Comparison of ENCODE assay signal across 1 cellular context in genomic region chr12:110266381-110266909, GRCh38.
TF ChIP-seq lines count a peak whose summit lies in the region.

No MANE protein-coding gene starts in this region.

TF ChIP-seq in K562, 482 proteins besides CTCF, POLR2A, EP300 and RAD21 (continued from another document and continues in another):
- TF ChIP-seq PBX2 (CRISPR knock-in tag; IDR thresholded peaks at IDR 0.05; ENCODE audit: low read depth) (no peak), PBX2 (tag; conservative IDR thresholded peaks at IDR 0.05; ENCODE audit: low read depth) (no peak), ARID4B (CRISPR knock-in tag; IDR thresholded peaks at IDR 0.05) (no peak), ZNF277 (CRISPR knock-in tag; IDR thresholded peaks at IDR 0.05; ENCODE audit: borderline replicate concordance) (no peak), CREB5 (CRISPR knock-in tag; IDR thresholded peaks at IDR 0.05) (no peak), ATF7 (IDR thresholded peaks at IDR 0.05) (no peak), POLR2H (tag; IDR thresholded peaks at IDR 0.05; ENCODE audit: low read depth) (no peak), BRF2 (IDR thresholded peaks at IDR 0.05; ENCODE audit: borderline replicate concordance, insufficient read depth, insufficient read length) (no peak), SMAD2 (IDR thresholded peaks at IDR 0.05; ENCODE audit: low read depth, low read length) (no peak), MAZ (CRISPR knock-in tag; conservative IDR thresholded peaks at IDR 0.05 in 1 of 2, IDR thresholded peaks at IDR 0.05 in 1 of 2) (no peak), NFE2L1 (tag; IDR thresholded peaks at IDR 0.05; ENCODE audit: borderline replicate concordance, low read depth) (no peak), ZFP30 (CRISPR knock-in tag; IDR thresholded peaks at IDR 0.05; ENCODE audit: borderline replicate concordance) (no peak), ARID3B (CRISPR knock-in tag; IDR thresholded peaks at IDR 0.05; ENCODE audit: borderline replicate concordance) (no peak), SRF (CRISPR knock-in tag; IDR thresholded peaks at IDR 0.05) (no peak), KDM4B (IDR thresholded peaks at IDR 0.05; ENCODE audit: borderline replicate concordance in 2 of 2, low read depth in 1 of 2) (no peak), POLR3G (IDR thresholded peaks at IDR 0.05; ENCODE audit: extremely low read depth, insufficient read length, insufficient replicate concordance) (no peak), TFE3 (CRISPR knock-in tag; IDR thresholded peaks at IDR 0.05) (peak; percentile 89), FOXK1 (CRISPR knock-in tag; IDR thresholded peaks at IDR 0.05; ENCODE audit: borderline replicate concordance) (no peak), SREBF1 (IDR thresholded peaks at IDR 0.05; ENCODE audit: borderline replicate concordance, low read depth, low read length) (no peak), FOSL1 (tag; conservative IDR thresholded peaks at IDR 0.05) (no peak), ZFX (CRISPR knock-in tag; IDR thresholded peaks at IDR 0.05) (peak; percentile 52), MAFF (IDR thresholded peaks at IDR 0.05; ENCODE audit: low read length) (no peak), ZNF212 (CRISPR knock-in tag; IDR thresholded peaks at IDR 0.05) (no peak), ZNF512 (tag; IDR thresholded peaks at IDR 0.05) (no peak), RBM39 (optimal IDR thresholded peaks at IDR 0.05; ENCODE audit: low read depth, low read length) (no peak), TOE1 (IDR thresholded peaks at IDR 0.05; ENCODE audit: borderline replicate concordance) (peak; percentile 71), TOE1 (CRISPR knock-in tag; IDR thresholded peaks at IDR 0.05; ENCODE audit: borderline replicate concordance, low read depth) (no peak), CAMTA2 (CRISPR knock-in tag; conservative IDR thresholded peaks at IDR 0.05) (no peak), BHLHE40 (IDR thresholded peaks at IDR 0.05; ENCODE audit: low read length) (peak; percentile 51; the same call in 1 of the 2 replicates), E2F1 (CRISPR knock-in tag; IDR thresholded peaks at IDR 0.05) (peak; percentile 46; the same call in 1 of the 2 replicates), ZNF589 (CRISPR knock-in tag; IDR thresholded peaks at IDR 0.05; ENCODE audit: low read depth) (peak; percentile 34; the same call in 1 of the 2 replicates), NFRKB (IDR thresholded peaks at IDR 0.05; ENCODE audit: low read depth) (no peak), ZNF253 (CRISPR knock-in tag; conservative IDR thresholded peaks at IDR 0.05) (no peak), JUND (IDR thresholded peaks at IDR 0.05; ENCODE audit: borderline replicate concordance, low read depth, low read length) (no peak), JUND (tag; IDR thresholded peaks at IDR 0.05; ENCODE audit: borderline replicate concordance, low read depth, low read length) (no peak), ZNF134 (CRISPR knock-in tag; conservative IDR thresholded peaks at IDR 0.05) (no peak), ZNF140 (CRISPR knock-in tag; IDR thresholded peaks at IDR 0.05) (no peak), ZBTB49 (CRISPR knock-in tag; IDR thresholded peaks at IDR 0.05; ENCODE audit: borderline replicate concordance) (no peak), ZNF76 (CRISPR knock-in tag; IDR thresholded peaks at IDR 0.05; ENCODE audit: borderline replicate concordance) (no peak), USF1 (CRISPR knock-in tag; IDR thresholded peaks at IDR 0.05) (peak; percentile 89)
